8 cellular contexts compared by ENCODE assay signal in genomic region chr17:45019177-45019711, GRCh38. TPM values are rescaled to one million over a fixed set of nuclear protein-coding genes. Genes with fewer than 3 reads are reported as not detected.
DNase-seq lines count a peak whose midpoint lies in the region.

No MANE protein-coding gene starts in this region.

- no peak overlapping the region for H3K4me3 ChIP-seq in mucosa of stomach (ENCODE audit: low read length)
- H3K4me3 ChIP-seq in subcutaneous abdominal adipose tissue (ENCODE audit: low read depth in 1 of 5, low read length in 5 of 5), result peak overlapping the region; percentile 53 to 65 (median 60)

- peaks cover 5% of the 10 kb centered on the region for H3K36me3 Mint-ChIP-seq in activated CD4-positive, alpha-beta memory T cell treated with anti-CD3 and anti-CD28 coated beads, Interleukin-2, amount 10 ng/mL, durations not matched to agents 7 days and 5 days (ENCODE audit: low read depth)

- no peaks in the 10 kb centered on the region for H3K36me3 ChIP-seq in mucosa of stomach (ENCODE audit: control insufficient read depth, insufficient read depth, low read length)
- peaks cover 0 to 8% (median 5%) of the 10 kb centered on the region in 5 donors for H3K36me3 ChIP-seq in subcutaneous abdominal adipose tissue (ENCODE audit: control insufficient read depth in 5 of 5, insufficient read depth in 5 of 5, low read length in 5 of 5)

- no peaks in the 10 kb centered on the region for H3K9me3 Mint-ChIP-seq in activated CD4-positive, alpha-beta memory T cell treated with anti-CD3 and anti-CD28 coated beads, Interleukin-2, amount 10 ng/mL, durations not matched to agents 7 days and 5 days

- CTCF ChIA-PET in activated CD4-positive, alpha-beta memory T cell treated with anti-CD3 and anti-CD28 coated beads, Interleukin-2, amount 10 ng/mL, durations not matched to agents 7 days and 5 days (lab: Charles Lee), result interaction anchor here (1.1 to 5.0 kb wide), 6 partner anchors 31 to 240 kb away, joined by 3 to 53 read pairs (median 4); no protein-coding TSS in a partner anchor

- no peak overlapping the region for H3K27ac ChIP-seq in subcutaneous abdominal adipose tissue (ENCODE audit: low read depth, low read length)

- H3K27me3 ChIP-seq in mucosa of stomach (ENCODE audit: control insufficient read depth, insufficient read depth, low read length), result peaks cover 45% of the 10 kb centered on the region
- H3K27me3 ChIP-seq in subcutaneous abdominal adipose tissue (ENCODE audit: control insufficient read depth in 5 of 5, insufficient read depth in 4 of 5, low read length in 5 of 5), result peaks cover 0 to 3% (median 0%) of the 10 kb centered on the region in 5 donors

- in situ Hi-C loops in G401 (cut with HindIII; ENCODE audit: low sequenced_read_pairs), result no loop called here

- H3K4me1 Mint-ChIP-seq in activated CD4-positive, alpha-beta memory T cell treated with anti-CD3 and anti-CD28 coated beads, Interleukin-2, amount 10 ng/mL, durations not matched to agents 7 days and 5 days, result peaks cover 17% of the 10 kb centered on the region

- H3K9ac ChIP-seq in mucosa of stomach (ENCODE audit: low read length), result peak overlapping the region; percentile 48
- H3K9ac ChIP-seq in subcutaneous abdominal adipose tissue (ENCODE audit: low read length in 5 of 5), result peak overlapping the region in 3 of 5 donors; percentile 4 to 74 (median 49)

- peaks cover 43% of the 10 kb centered on the region for H3K4me1 ChIP-seq in mucosa of stomach (ENCODE audit: control insufficient read depth, insufficient read depth, low read length)
- peaks cover 5 to 43% (median 40%) of the 10 kb centered on the region in 5 donors for H3K4me1 ChIP-seq in subcutaneous abdominal adipose tissue (ENCODE audit: control insufficient read depth in 5 of 5, insufficient read depth in 5 of 5, low read length in 5 of 5)

- H3K27ac Mint-ChIP-seq in activated CD4-positive, alpha-beta memory T cell treated with anti-CD3 and anti-CD28 coated beads, Interleukin-2, amount 10 ng/mL, durations not matched to agents 7 days and 5 days, result no peak overlapping the region

- peak overlapping the region; percentile 71 for H3K4me3 Mint-ChIP-seq in activated CD4-positive, alpha-beta memory T cell treated with anti-CD3 and anti-CD28 coated beads, Interleukin-2, amount 10 ng/mL, durations not matched to agents 7 days and 5 days

- no peaks in the 10 kb centered on the region for H3K9me3 ChIP-seq in mucosa of stomach (ENCODE audit: control insufficient read depth, low read length)
- H3K9me3 ChIP-seq in subcutaneous abdominal adipose tissue (ENCODE audit: control insufficient read depth in 5 of 5, low read length in 5 of 5), result no peaks in the 10 kb centered on the region

- peak; percentile 17 for DNase-seq in SIG-M5 treated with dmso at 0.1 percent for 504 hours (lab: John Stamatoyannopoulos, UW; ENCODE audit: unreplicated experiment)
- DNase-seq in SIG-M5 (lab: John Stamatoyannopoulos, UW), result no peak
- DNase-seq in NCI-H2171 (lab: John Stamatoyannopoulos, UW), result peak; percentile 48
- DNase-seq in activated CD4-positive, alpha-beta memory T cell treated with anti-CD3 and anti-CD28 coated beads, Interleukin-2, amount 10 ng/mL, durations not matched to agents 7 days and 5 days, result peak; percentile 43
- peak; percentile 53 for DNase-seq in epidermal melanocyte (ENCODE audit: insufficient read length, low spot score)
- DNase-seq in G401 (ENCODE audit: low spot score), result no peak

- POLR2A ChIA-PET in activated CD4-positive, alpha-beta memory T cell treated with anti-CD3 and anti-CD28 coated beads, Interleukin-2, amount 10 ng/mL, durations not matched to agents 7 days and 5 days (lab: Charles Lee), result interaction anchor here (1.1 to 3.2 kb wide), 4 partner anchors 31 to 120 kb away, joined by 4 to 16 read pairs (median 6); partner anchors contain the start of genes EFTUD2 and NMT1

- H3K27me3 Mint-ChIP-seq in activated CD4-positive, alpha-beta memory T cell treated with anti-CD3 and anti-CD28 coated beads, Interleukin-2, amount 10 ng/mL, durations not matched to agents 7 days and 5 days, result peaks cover 36% of the 10 kb centered on the region

RNA-seq across cellular contexts. Expression of gene DCAKD, which starts 32.2 kb away (rescaled TPM):
- total RNA-seq in activated CD4-positive, alpha-beta memory T cell treated with anti-CD3 and anti-CD28 coated beads, Interleukin-2, amount 10 ng/mL, durations not matched to agents 7 days and 5 days, result 10 to 100 TPM; 25.9 to 26.2 TPM
- 73.9 and 80.9 TPM in 2 replicates for total RNA-seq in G401 (2014; rRNA removed; shearing (Covaris generic))

RNA-seq across cellular contexts. Expression of gene NMT1, which starts 41.9 kb away (rescaled TPM):
- 100 to 1,000 TPM; 114 TPM for total RNA-seq in activated CD4-positive, alpha-beta memory T cell treated with anti-CD3 and anti-CD28 coated beads, Interleukin-2, amount 10 ng/mL, durations not matched to agents 7 days and 5 days
- 117 and 153 TPM in 2 replicates for total RNA-seq in G401 (2014; rRNA removed; shearing (Covaris generic))

RNA-seq across cellular contexts. Expression of gene C1QL1, which starts 51.1 kb away (rescaled TPM):
- total RNA-seq in activated CD4-positive, alpha-beta memory T cell treated with anti-CD3 and anti-CD28 coated beads, Interleukin-2, amount 10 ng/mL, durations not matched to agents 7 days and 5 days, result under 1 TPM; 0.33 to 0.43 TPM
- total RNA-seq in G401 (2014; rRNA removed; shearing (Covaris generic)), result 68.2 and 84.1 TPM in 2 replicates

Comparison
In these comparisons a context has a peak if more than half of its experiments do, and no peak if none do; other contexts are left out.
1. DNase-seq: peak in SIG-M5 treated with dmso at 0.1 percent for 504 hours (single experiment), NCI-H2171 (single experiment), activated CD4-positive, alpha-beta memory T cell treated with anti-CD3 and anti-CD28 coated beads, Interleukin-2, amount 10 ng/mL, durations not matched to agents 7 days and 5 days (single experiment) and epidermal melanocyte (single experiment); none in SIG-M5 (single experiment) and G401 (single experiment).
2. RNA of gene C1QL1, which starts 51.1 kb away (total RNA-seq): 68.2 to 84.1 TPM in G401; 0.33 to 0.43 TPM in activated CD4-positive, alpha-beta memory T cell treated with anti-CD3 and anti-CD28 coated beads, Interleukin-2, amount 10 ng/mL, durations not matched to agents 7 days and 5 days; every median in the first group is over 10 times any median in the second.